ENCODE assay signal across 1 cellular context in the genomic region with DNA sequence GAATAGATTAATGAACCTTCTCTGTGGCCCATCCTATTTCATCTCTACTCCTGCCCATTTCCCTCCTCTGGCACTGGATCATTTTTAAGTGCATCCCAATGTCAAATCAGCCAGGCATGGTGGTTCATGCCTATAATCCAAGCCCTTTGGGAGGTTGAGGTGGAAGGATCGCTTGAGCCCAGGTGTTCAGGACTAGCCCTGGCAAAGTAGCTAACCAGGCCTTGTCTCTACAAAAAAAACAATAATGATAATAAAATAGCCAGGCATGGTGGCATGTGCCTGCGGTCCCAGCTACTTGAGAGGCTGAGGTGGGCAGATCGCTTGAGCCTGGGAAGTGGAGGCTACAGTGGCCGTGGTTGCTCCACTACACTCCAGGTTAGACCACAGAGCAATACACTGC.
TF ChIP-seq lines count a peak whose summit lies in the region.

No MANE protein-coding gene starts in this region.

TF ChIP-seq in endothelial cell of umbilical vein, 7 proteins besides CTCF, POLR2A, EP300 and RAD21:
- TF ChIP-seq POLR2AphosphoS5 (IDR thresholded peaks at IDR 0.05; ENCODE audit: insufficient read depth, low read depth, low read length): no peak
